ENCODE assay signal across 23 cellular contexts in the genomic region with DNA sequence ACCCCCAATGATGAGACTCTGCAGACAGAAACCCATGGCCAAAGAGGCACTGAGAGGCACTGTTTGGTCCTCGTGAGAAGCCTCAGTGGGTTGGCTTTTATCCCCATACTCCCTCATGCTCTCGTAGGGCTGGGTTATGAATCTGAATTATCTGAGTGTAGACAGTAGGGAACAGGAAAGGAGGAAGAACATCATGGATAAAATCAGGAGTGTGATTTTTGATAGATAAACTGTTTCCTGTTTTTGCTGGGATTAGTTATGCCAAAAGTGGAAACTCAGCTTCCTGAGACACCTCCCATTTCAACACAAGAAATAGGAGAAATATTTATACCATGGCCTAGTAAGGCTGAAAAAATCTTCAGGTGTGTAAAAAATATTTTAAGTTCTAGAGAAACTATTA.
DNase-seq lines count a peak whose midpoint lies in the region; ATAC-seq, FAIRE-seq and TF ChIP-seq lines count a peak whose summit lies in the region.
"Had no signal": no experiment of that assay in that cellular context is flagged by ENCODE, and none has a peak within 500 bp of the region (broad histone marks: within the 10 kb centered on the region; RNA-seq: fewer than 3 reads in every experiment).

No MANE protein-coding gene starts in this region.

- CTCF ChIA-PET in endothelial cell of umbilical vein (lab: Charles Lee), result interaction anchor here (1.0 to 1.4 kb wide), 3 partner anchors 12 to 26 kb away, joined by 3 to 4 read pairs (median 3); no protein-coding TSS in a partner anchor

- TF ChIP-seq POLR2A in endothelial cell of umbilical vein (IDR thresholded peaks at IDR 0.05; ENCODE audit: low read depth, low read length), result no peak

- peak; percentile 81 for FAIRE-seq in endothelial cell of umbilical vein (lab: Jason Lieb, UNC)
- FAIRE-seq: GM12892, GM18507, HTR-8/SVneo had no signal

- no peak for TF ChIP-seq CTCF in endothelial cell of umbilical vein (IDR thresholded peaks at IDR 0.05; ENCODE audit: extremely low read depth in 1 of 2, insufficient read depth in 1 of 2, low read depth in 1 of 2, low read length in 2 of 2)

- no peak overlapping the region for H3K9ac ChIP-seq in endothelial cell of umbilical vein (replicated peaks; ENCODE audit: extremely low read depth, insufficient read depth, low read length)

- H3K36me3 ChIP-seq in SJSA1 (peaks cover 6% of the 10 kb centered on the region; the same call in 1 of the 2 replicates), endothelial cell of umbilical vein (ENCODE audit: control insufficient read depth in 2 of 2, extremely low read depth in 1 of 2, insufficient read depth in 2 of 2, low read length in 2 of 2) (no peaks in the 10 kb centered on the region)
- H3K36me3 ChIP-seq: BE2C had no signal

- H3K4me1 Mint-ChIP-seq in stimulated activated naive CD8-positive, alpha-beta T cell treated with anti-CD3 and anti-CD28 coated beads, Interleukin-15, Interleukin-2, amounts not matched to agents 100 ng/mL and 50 ng/mL, for 24 hours (ENCODE audit: low read depth), result peaks cover 36% of the 10 kb centered on the region
- H3K4me1 Mint-ChIP-seq: CD4-positive, CD25-positive, alpha-beta regulatory T cell; IgD-negative memory B cell had no signal

- peaks cover 17% of the 10 kb centered on the region for H3K27me3 Mint-ChIP-seq in stimulated activated naive CD8-positive, alpha-beta T cell treated with anti-CD3 and anti-CD28 coated beads, Interleukin-15, Interleukin-2, amounts not matched to agents 100 ng/mL and 50 ng/mL, for 24 hours

- no peaks in the 10 kb centered on the region for H3K36me3 Mint-ChIP-seq in stimulated activated naive CD8-positive, alpha-beta T cell treated with anti-CD3 and anti-CD28 coated beads, Interleukin-15, Interleukin-2, amounts not matched to agents 100 ng/mL and 50 ng/mL, for 24 hours (ENCODE audit: low read depth)
- H3K36me3 Mint-ChIP-seq: CD4-positive, CD25-positive, alpha-beta regulatory T cell; CD8-positive, alpha-beta memory T cell had no signal

- no TSS peak for BruUV-seq in endothelial cell of umbilical vein (replicated peaks; lab: Mats Ljungman, UMichigan)

- peak overlapping the region; percentile 15 for H2AFZ ChIP-seq in endothelial cell of umbilical vein (ENCODE audit: low read depth, low read length)

- no peak for ATAC-seq in stimulated activated naive CD8-positive, alpha-beta T cell treated with anti-CD3 and anti-CD28 coated beads, Interleukin-15, Interleukin-2, amounts not matched to agents 100 U/mL and 50 U/mL, for 24 hours
- ATAC-seq in GM18868 (IDR thresholded peaks at IDR 0.05; ENCODE audit: unreplicated experiment), result no peak
- ATAC-seq: HCT116 had no signal

- peak overlapping the region; percentile 19 for H3K4me2 ChIP-seq in endothelial cell of umbilical vein (ENCODE audit: insufficient read depth, low read length)

- no peaks in the 10 kb centered on the region for H3K9me1 ChIP-seq in endothelial cell of umbilical vein (replicated peaks; ENCODE audit: control insufficient read depth, extremely low read depth, insufficient read depth, low read length)

- H3K27ac ChIP-seq in SJSA1 (peak overlapping the region; percentile 73), endothelial cell of umbilical vein (ENCODE audit: insufficient read depth, low read depth, low read length) (no peak overlapping the region)

- peaks cover 73% of the 10 kb centered on the region for H3K4me1 ChIP-seq in SJSA1 (replicated peaks)
- H3K4me1 ChIP-seq in endothelial cell of umbilical vein (ENCODE audit: control insufficient read depth, extremely low read depth, insufficient read depth, low read length), result peaks cover 18% of the 10 kb centered on the region
- H3K4me1 ChIP-seq: BE2C had no signal

- POLR2A ChIA-PET in endothelial cell of umbilical vein (lab: Charles Lee), result no interaction called here

- H3K9me3 ChIP-seq in SJSA1 (replicated peaks), result no peaks in the 10 kb centered on the region
- no peaks in the 10 kb centered on the region for H3K9me3 ChIP-seq in endothelial cell of umbilical vein (replicated peaks; ENCODE audit: control insufficient read depth, insufficient read depth, low read length)
- H3K9me3 ChIP-seq: BE2C, Caco-2 had no signal

- H3K27ac Mint-ChIP-seq in stimulated activated naive CD8-positive, alpha-beta T cell treated with anti-CD3 and anti-CD28 coated beads, Interleukin-15, Interleukin-2, amounts not matched to agents 100 ng/mL and 50 ng/mL, for 24 hours, result peak overlapping the region; percentile 42
- H3K27ac Mint-ChIP-seq: CD4-positive, CD25-positive, alpha-beta regulatory T cell; CD8-positive, alpha-beta memory T cell; HFFc6; IgD-negative memory B cell had no signal

- H3K79me2 ChIP-seq in endothelial cell of umbilical vein (ENCODE audit: control insufficient read depth, insufficient read depth, low read length), result no peaks in the 10 kb centered on the region

- dilution Hi-C loops in endothelial cell of umbilical vein (cut with MboI; ENCODE audit: extremely low pct_ligation_motif_present, low sequenced_read_pairs), result no loop called here

- H3K9me3 Mint-ChIP-seq in stimulated activated naive CD8-positive, alpha-beta T cell treated with anti-CD3 and anti-CD28 coated beads, Interleukin-15, Interleukin-2, amounts not matched to agents 100 ng/mL and 50 ng/mL, for 24 hours, result no peaks in the 10 kb centered on the region
- H3K9me3 Mint-ChIP-seq: CD8-positive, alpha-beta memory T cell; HFFc6; IgD-negative memory B cell had no signal

- intact Hi-C loops in endothelial cell of umbilical vein (cut with micrococcal nuclease), result no loop called here

- no peak for DNase-seq in stimulated activated naive CD8-positive, alpha-beta T cell treated with anti-CD3 and anti-CD28 coated beads, Interleukin-15, Interleukin-2, amounts not matched to agents 100 U/mL and 50 U/mL, for 24 hours
- no peak for DNase-seq in SJSA1 (ENCODE audit: low read depth in 1 of 2, low spot score in 2 of 2)
- peak; percentile 23 for DNase-seq in endothelial cell of umbilical vein (ENCODE audit: low read depth, low spot score)
- DNase-seq in NOMO-1 treated with dmso at 0.1 percent for 144 hours (lab: John Stamatoyannopoulos, UW; ENCODE audit: unreplicated experiment), result no peak
- DNase-seq in activated CD4-positive, alpha-beta T cell treated with anti-CD3 and anti-CD28 coated beads, Interleukin-2, amount 50 U/mL, for 48 hours, result no peak
- DNase-seq: ACHN; BE2C; C1 segment of cervical spinal cord; Caco-2; CD4-positive, CD25-positive, alpha-beta regulatory T cell; CD8-positive, alpha-beta memory T cell; DMS153; GDM1; GOT3; H7; HFFc6 had no signal

- no peak overlapping the region for H3K4me3 Mint-ChIP-seq in stimulated activated naive CD8-positive, alpha-beta T cell treated with anti-CD3 and anti-CD28 coated beads, Interleukin-15, Interleukin-2, amounts not matched to agents 100 ng/mL and 50 ng/mL, for 24 hours
- H3K4me3 Mint-ChIP-seq: CD4-positive, CD25-positive, alpha-beta regulatory T cell; CD8-positive, alpha-beta memory T cell; HFFc6; IgD-negative memory B cell had no signal

- H3K4me3 ChIP-seq in SJSA1 (no peak overlapping the region), endothelial cell of umbilical vein (replicated peaks in 1 of 3; ENCODE audit: insufficient read depth in 1 of 3, low read depth in 1 of 3, low read length in 3 of 3) (no peak overlapping the region)

- H4K20me1 ChIP-seq in endothelial cell of umbilical vein (replicated peaks; ENCODE audit: control insufficient read depth, extremely low read depth, insufficient read depth, low read length), result no peaks in the 10 kb centered on the region

- H3K27me3 ChIP-seq in SJSA1 (replicated peaks) (no peaks in the 10 kb centered on the region), endothelial cell of umbilical vein (ENCODE audit: control insufficient read depth in 2 of 2, insufficient read depth in 2 of 2, low read length in 2 of 2) (no peaks in the 10 kb centered on the region)

TF ChIP-seq in endothelial cell of umbilical vein, 7 proteins besides CTCF, POLR2A, EP300 and RAD21:
- TF ChIP-seq, protein P1, sequence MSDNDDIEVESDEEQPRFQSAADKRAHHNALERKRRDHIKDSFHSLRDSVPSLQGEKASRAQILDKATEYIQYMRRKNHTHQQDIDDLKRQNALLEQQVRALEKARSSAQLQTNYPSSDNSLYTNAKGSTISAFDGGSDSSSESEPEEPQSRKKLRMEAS (IDR thresholded peaks at IDR 0.05; ENCODE audit: insufficient read depth, insufficient read length), result no peak
- TF ChIP-seq POLR2AphosphoS5 (IDR thresholded peaks at IDR 0.05; ENCODE audit: insufficient read depth, low read depth, low read length), result peak; percentile 28
- no peak for TF ChIP-seq JUN (IDR thresholded peaks at IDR 0.05; ENCODE audit: borderline replicate concordance, insufficient read depth, insufficient read length, low read depth)
- TF ChIP-seq FOS (IDR thresholded peaks at IDR 0.05; ENCODE audit: borderline replicate concordance, insufficient read depth, low read length), result no peak
- TF ChIP-seq GATA2 (IDR thresholded peaks at IDR 0.05; ENCODE audit: insufficient read depth, insufficient read length, low read depth, low read length), result peak; percentile 95
- TF ChIP-seq MYC (IDR thresholded peaks at IDR 0.05; ENCODE audit: low read depth, low read length), result no peak
- TF ChIP-seq EZH2 (IDR thresholded peaks at IDR 0.05; ENCODE audit: borderline replicate concordance, low read depth, low read length, severe bottlenecking), result no peak
